In the genomic region with DNA sequence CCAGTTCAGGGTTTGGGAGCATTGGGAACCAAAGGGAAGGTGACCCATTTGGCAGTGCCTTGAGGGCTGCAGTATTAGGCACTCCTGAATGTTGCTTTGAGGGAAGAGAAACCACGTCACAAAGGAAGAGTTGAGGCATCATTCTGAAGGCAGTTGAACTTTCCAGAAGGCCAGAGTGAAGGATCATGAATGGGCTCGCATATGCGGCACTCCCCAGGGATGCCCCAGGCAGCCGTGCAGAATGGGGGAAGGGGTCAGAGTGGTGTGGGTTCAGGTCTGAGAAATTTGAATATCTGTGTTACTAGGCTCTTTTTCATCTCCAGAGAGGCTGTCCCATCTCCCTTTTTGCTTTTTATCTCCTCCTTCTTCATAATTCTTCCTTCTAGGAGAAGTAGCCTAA, we compare ENCODE assay signal across 7 cellular contexts.
"Had no signal": no experiment of that assay in that cellular context is flagged by ENCODE, and none has a peak within 500 bp of the region (broad histone marks: within the 10 kb centered on the region; RNA-seq: fewer than 3 reads in every experiment).

No MANE protein-coding gene starts in this region.

- H3K4me2 ChIP-seq: KMS-11 had no signal

- H3K4me3 Mint-ChIP-seq: H9, IgD-negative memory B cell had no signal

- H3K27ac Mint-ChIP-seq: IgD-negative memory B cell had no signal

- H3K27ac ChIP-seq: GM23248, KMS-11 had no signal

- H3K4me3 ChIP-seq: GM23248 had no signal

- H3K9me3 Mint-ChIP-seq: H9, IgD-negative memory B cell had no signal

- H3K9ac ChIP-seq: GM23248, KMS-11 had no signal

- DNase-seq: GM23248, H9, HCEC 1CT, Karpas-422, KBM-7 had no signal

- H3K4me1 Mint-ChIP-seq: IgD-negative memory B cell had no signal

- H2AFZ ChIP-seq: GM23248 had no signal

- H3K27me3 Mint-ChIP-seq: IgD-negative memory B cell had no signal
